10 cellular contexts compared by ENCODE assay signal in genomic region chr11:44572884-44573283, GRCh38. TPM values are rescaled to one million over a fixed set of nuclear protein-coding genes. Genes with fewer than 3 reads are reported as not detected.
A peak's percentile ranks its signal among the peaks of the same experiment; 100 is the strongest.
DNase-seq lines count a peak whose midpoint lies in the region; ATAC-seq and TF ChIP-seq lines count a peak whose summit lies in the region.
"Had no signal": no experiment of that assay in that cellular context is flagged by ENCODE, and none has a peak within 500 bp of the region (broad histone marks: within the 10 kb centered on the region; RNA-seq: fewer than 3 reads in every experiment).

No MANE protein-coding gene starts in this region.

- H3K4me3 ChIP-seq in DND-41 (ENCODE audit: low read depth in 1 of 2, low read length in 2 of 2) (peak overlapping the region in 1 of 2 experiments; percentile 43; a peak in 2 of 4 replicates), osteoblast (ENCODE audit: insufficient read depth, low read length) (no peak overlapping the region)

- peaks cover 100% of the 10 kb centered on the region for H3K4me1 ChIP-seq in DND-41 (ENCODE audit: insufficient read depth, low read length)
- H3K4me1 ChIP-seq in osteoblast (ENCODE audit: insufficient read depth, low read length), result peaks cover 82% of the 10 kb centered on the region

- H3K36me3 Mint-ChIP-seq in activated naive CD8-positive, alpha-beta T cell treated with anti-CD3 and anti-CD28 coated beads, Interleukin-2, amount 50 U/mL, for 24 hours (ENCODE audit: low read depth), result peaks cover 82% of the 10 kb centered on the region

- no peaks in the 10 kb centered on the region for H3K27me3 Mint-ChIP-seq in activated naive CD8-positive, alpha-beta T cell treated with anti-CD3 and anti-CD28 coated beads, Interleukin-2, amount 50 U/mL, for 24 hours

- TF ChIP-seq CTCF in DND-41 (IDR thresholded peaks at IDR 0.05; ENCODE audit: borderline replicate concordance, extremely low read depth, low read length, poor library complexity, severe bottlenecking) (no peak), osteoblast (IDR thresholded peaks at IDR 0.05; ENCODE audit: extremely low read depth, low read depth, low read length) (no peak)

- ATAC-seq in DND-41 (ENCODE audit: insufficient read depth, low read depth) (no peak), HG03442 (IDR thresholded peaks at IDR 0.05; ENCODE audit: unreplicated experiment) (no peak), GM19351 (IDR thresholded peaks at IDR 0.05; ENCODE audit: unreplicated experiment) (no peak)
- peak; percentile 8 for ATAC-seq in activated naive CD8-positive, alpha-beta T cell treated with anti-CD3 and anti-CD28 coated beads, Interleukin-2, amount 50 U/mL, for 24 hours
- ATAC-seq: PC-3 had no signal

- H3K36me3 ChIP-seq in DND-41 (ENCODE audit: insufficient read depth, low read length) (peaks cover 61% of the 10 kb centered on the region), KOPT-K1 (ENCODE audit: insufficient read depth, low read length) (peaks cover 61% of the 10 kb centered on the region), osteoblast (ENCODE audit: insufficient read depth, low read length) (no peaks in the 10 kb centered on the region)

- peak overlapping the region; percentile 100 for H3K27ac Mint-ChIP-seq in activated naive CD8-positive, alpha-beta T cell treated with anti-CD3 and anti-CD28 coated beads, Interleukin-2, amount 50 U/mL, for 24 hours

- H3K27ac ChIP-seq in DND-41 (ENCODE audit: low read length), result peak overlapping the region; percentile 99
- peak overlapping the region; percentile 100 for H3K27ac ChIP-seq in KOPT-K1 (ENCODE audit: low read depth, low read length, poor library complexity, severe bottlenecking)
- H3K27ac ChIP-seq in osteoblast (ENCODE audit: low read depth, low read length), result peak overlapping the region; percentile 93

- DNase-seq in DND-41 (no peak), osteoblast (ENCODE audit: insufficient read length, low spot score, missing footprints) (no peak), medulla oblongata (ENCODE audit: extremely low spot score) (no peak)
- DNase-seq in activated naive CD8-positive, alpha-beta T cell treated with anti-CD3 and anti-CD28 coated beads, Interleukin-2, amount 50 U/mL, for 24 hours, result peak; percentile 62
- DNase-seq: DMS53, PC-3 had no signal

- H2AFZ ChIP-seq in DND-41 (ENCODE audit: low read depth, low read length) (no peak overlapping the region), osteoblast (ENCODE audit: low read length) (no peak overlapping the region)

- H3K27me3 ChIP-seq in DND-41 (ENCODE audit: insufficient read depth, low read length, poor library complexity) (no peaks in the 10 kb centered on the region), osteoblast (ENCODE audit: insufficient read depth, low read length) (no peaks in the 10 kb centered on the region)

- H3K79me2 ChIP-seq in DND-41 (ENCODE audit: insufficient read depth, low read length) (peaks cover 90% of the 10 kb centered on the region), osteoblast (ENCODE audit: insufficient read depth, low read length) (peaks cover 37% of the 10 kb centered on the region)

- H3K4me1 Mint-ChIP-seq in activated naive CD8-positive, alpha-beta T cell treated with anti-CD3 and anti-CD28 coated beads, Interleukin-2, amount 50 U/mL, for 24 hours, result peaks cover 96% of the 10 kb centered on the region

- H4K20me1 ChIP-seq in DND-41 (ENCODE audit: insufficient read depth, low read length), result peaks cover 27% of the 10 kb centered on the region
- no peaks in the 10 kb centered on the region for H4K20me1 ChIP-seq in osteoblast (ENCODE audit: insufficient read depth, low read length)

- peak overlapping the region; percentile 54 for H3K9ac ChIP-seq in DND-41 (ENCODE audit: low read depth, low read length)

- H3K4me2 ChIP-seq in DND-41 (ENCODE audit: insufficient read depth, low read length) (peak overlapping the region; percentile 59), osteoblast (ENCODE audit: insufficient read depth, low read length) (no peak overlapping the region)

- H3K9me3 Mint-ChIP-seq in activated naive CD8-positive, alpha-beta T cell treated with anti-CD3 and anti-CD28 coated beads, Interleukin-2, amount 50 U/mL, for 24 hours, result peaks cover under 1% of the 10 kb centered on the region
- H3K9me3 Mint-ChIP-seq: nephron had no signal

- H3K9me3 ChIP-seq in DND-41 (ENCODE audit: insufficient read depth, low read length, severe bottlenecking) (no peaks in the 10 kb centered on the region), KOPT-K1 (ENCODE audit: insufficient read depth, low read length, poor library complexity, severe bottlenecking) (no peaks in the 10 kb centered on the region), osteoblast (ENCODE audit: low read depth, low read length) (no peaks in the 10 kb centered on the region)

- peak overlapping the region; percentile 96 for H3K4me3 Mint-ChIP-seq in activated naive CD8-positive, alpha-beta T cell treated with anti-CD3 and anti-CD28 coated beads, Interleukin-2, amount 50 U/mL, for 24 hours
- H3K4me3 Mint-ChIP-seq: nephron had no signal

RNA-seq across cellular contexts. Expression of gene CD82, which starts 7.4 kb away (rescaled TPM):
- total RNA-seq in osteoblast, result 14.7 and 23.2 TPM in 2 replicates
